In genomic region chr1:184745929-184746583, GRCh38 we compare ENCODE assay signal across 10 cellular contexts. TPM values are rescaled to one million over a fixed set of nuclear protein-coding genes. Genes with fewer than 3 reads are reported as not detected.
DNase-seq lines count a peak whose midpoint lies in the region; ATAC-seq, FAIRE-seq and TF ChIP-seq lines count a peak whose summit lies in the region.
"Had no signal": no experiment of that assay in that cellular context is flagged by ENCODE, and none has a peak within 500 bp of the region (broad histone marks: within the 10 kb centered on the region; RNA-seq: fewer than 3 reads in every experiment).

No MANE protein-coding gene starts in this region.

- H3K36me3 Mint-ChIP-seq in activated T-cell treated with anti-CD3 and anti-CD28 coated beads, Interleukin-2, amount 50 U/mL, for 24 hours (ENCODE audit: low read depth), result peaks cover 54% of the 10 kb centered on the region

- no peaks in the 10 kb centered on the region for H3K27me3 Mint-ChIP-seq in activated T-cell treated with anti-CD3 and anti-CD28 coated beads, Interleukin-2, amount 50 U/mL, for 24 hours
- H3K27me3 Mint-ChIP-seq: dendritic cell treated with granulocyte-macrophage colony-stimulating factor and Interleukin-4, amounts not matched to agents 40 ng/mL and 50 ng/mL, for 4 days had no signal

- no peaks in the 10 kb centered on the region for H3K9me3 Mint-ChIP-seq in activated T-cell treated with anti-CD3 and anti-CD28 coated beads, Interleukin-2, amount 50 U/mL, for 24 hours
- H3K9me3 Mint-ChIP-seq: dendritic cell treated with granulocyte-macrophage colony-stimulating factor and Interleukin-4, amounts not matched to agents 40 ng/mL and 50 ng/mL, for 4 days had no signal

- TF ChIP-seq RAD21 in K562 (CRISPR knock-in tag; conservative IDR thresholded peaks at IDR 0.05 in 1 of 2, IDR thresholded peaks at IDR 0.05 in 1 of 2), result no peak

- in situ Hi-C loops in K562 (cut with MboI), result no loop called here

- H3K9me1 ChIP-seq in K562 (ENCODE audit: control insufficient read depth, insufficient read depth, low read length), result no peaks in the 10 kb centered on the region

- 35% methylated on average over 4 of the region's 4 CpGs for WGBS in K562 (ENCODE audit: insufficient coverage, low coverage, missing lambda C conversion rate)

- peaks cover 0 to 19% of the 10 kb centered on the region in 2 experiments; a peak in 3 of 5 replicates for H3K4me1 ChIP-seq in K562 (replicated peaks in 1 of 2; ENCODE audit: control insufficient read depth in 2 of 2, insufficient read depth in 2 of 2, low read length in 2 of 2)
- H3K4me1 ChIP-seq: prostate gland had no signal

- BruUV-seq in K562 (replicated peaks; lab: Mats Ljungman, UMichigan), result no TSS peak

- H3K4me3 ChIP-seq in LNCaP clone FGC (ENCODE audit: low read depth, low read length) (no peak overlapping the region), K562 (no peak overlapping the region)
- H3K4me3 ChIP-seq: prostate gland had no signal

- H3K9me3 ChIP-seq in K562 (replicated peaks; ENCODE audit: control insufficient read depth, insufficient read depth, low read depth, low read length), result no peaks in the 10 kb centered on the region
- H3K9me3 ChIP-seq: prostate gland had no signal

- H3K79me2 ChIP-seq in K562 (ENCODE audit: control insufficient read depth, insufficient read depth, low read length), result peaks cover 49% of the 10 kb centered on the region

- no peak overlapping the region for H3K4me2 ChIP-seq in K562 (ENCODE audit: insufficient read depth, low read length)

- peaks cover 36% of the 10 kb centered on the region for H3K36me3 ChIP-seq in K562 (ENCODE audit: control insufficient read depth, insufficient read depth, low read length)
- H3K36me3 ChIP-seq: prostate gland had no signal

- peak; percentile 42 for FAIRE-seq in K562 (lab: Jason Lieb, UNC)

- peak overlapping the region; percentile 58 for H3K27ac Mint-ChIP-seq in activated T-cell treated with anti-CD3 and anti-CD28 coated beads, Interleukin-2, amount 50 U/mL, for 24 hours

- peaks cover 71% of the 10 kb centered on the region for H3K4me1 Mint-ChIP-seq in activated T-cell treated with anti-CD3 and anti-CD28 coated beads, Interleukin-2, amount 50 U/mL, for 24 hours (ENCODE audit: low read depth)

- no peak overlapping the region for H2AFZ ChIP-seq in K562 (ENCODE audit: low read depth, low read length)

- no peak for TF ChIP-seq CTCF in LNCaP clone FGC (IDR thresholded peaks at IDR 0.05; ENCODE audit: control insufficient read depth, extremely low read depth, insufficient read depth)
- TF ChIP-seq CTCF in K562 (IDR thresholded peaks at IDR 0.05 in 2 of 3, conservative IDR thresholded peaks at IDR 0.05 in 1 of 3; ENCODE audit: insufficient read depth in 2 of 3, low read depth in 1 of 3, low read length in 3 of 3), result no peak

- intact Hi-C loops in K562 (cut with micrococcal nuclease), result no loop called here

- H3K27me3 ChIP-seq in K562 (ENCODE audit: control insufficient read depth in 2 of 2, insufficient read depth in 2 of 2, low read length in 2 of 2), result no peaks in the 10 kb centered on the region

- CTCF ChIA-PET in K562 (lab: Yijun Ruan, JAX; ENCODE audit: low intra/inter-chr PET ratio), result no interaction called here

- POLR2A ChIA-PET in K562 (lab: Yijun Ruan, JAX), result interaction anchor here (2.1 kb wide), 1 partner anchor 8 kb away, joined by 12 read pairs; the partner anchor contains the start of gene EDEM3

- ATAC-seq in K562, result peak; percentile 43
- peak; percentile 45 for ATAC-seq in stimulated activated naive CD8-positive, alpha-beta T cell treated with anti-CD3 and anti-CD28 coated beads, Interleukin-15, Interleukin-2, amounts not matched to agents 100 U/mL and 50 U/mL, for 24 hours

- H3K9ac ChIP-seq in K562 (ENCODE audit: insufficient read depth in 1 of 2, low read depth in 2 of 2, low read length in 2 of 2), result peak overlapping the region in 1 of 2 experiments; percentile 23; a peak in 1 of 4 replicates

- TF ChIP-seq EP300 in K562 (IDR thresholded peaks at IDR 0.05; ENCODE audit: low read length), result peak; percentile 66

- TF ChIP-seq POLR2A in K562 (conservative IDR thresholded peaks at IDR 0.05), result no peak

- DNase-seq in activated T-cell treated with anti-CD3 and anti-CD28 coated beads, Interleukin-2, amount 50 U/mL, for 24 hours, result no peak
- no peak for DNase-seq in activated T-cell treated with anti-CD3 and anti-CD28 coated beads, Interleukin-2, amount 50 U/mL, for 48 hours
- peak; percentile 57 for DNase-seq in LNCaP clone FGC (ENCODE audit: low read depth)
- peak in 1 of 4 experiments; percentile 28 for DNase-seq in K562 (ENCODE audit: extremely low read depth in 1 of 4, low spot score in 3 of 4)
- no peak for DNase-seq in stimulated activated naive CD8-positive, alpha-beta T cell treated with anti-CD3 and anti-CD28 coated beads, Interleukin-15, Interleukin-2, amounts not matched to agents 100 U/mL and 50 U/mL, for 24 hours
- DNase-seq in cerebellar nuclear complex (lab: John Stamatoyannopoulos, UW), result no peak
- DNase-seq in AG08396 (ENCODE audit: low spot score), result no peak
- no peak for DNase-seq in NCI-H2196 treated with DMSO at 0.1 percent for 48 hours (lab: John Stamatoyannopoulos, UW; ENCODE audit: unreplicated experiment)

- peak overlapping the region; percentile 17; the same call in 2 of the 3 replicates for H3K27ac ChIP-seq in K562 (ENCODE audit: extremely low read depth, low read depth, low read length)
- H3K27ac ChIP-seq: prostate gland had no signal

- no peak overlapping the region for H3K4me3 Mint-ChIP-seq in activated T-cell treated with anti-CD3 and anti-CD28 coated beads, Interleukin-2, amount 50 U/mL, for 24 hours
- H3K4me3 Mint-ChIP-seq: dendritic cell treated with granulocyte-macrophage colony-stimulating factor and Interleukin-4, amounts not matched to agents 40 ng/mL and 50 ng/mL, for 4 days had no signal

- no peaks in the 10 kb centered on the region for H4K20me1 ChIP-seq in K562 (replicated peaks; ENCODE audit: control insufficient read depth, insufficient read depth, low read length)

TF ChIP-seq in K562, 482 proteins besides CTCF, POLR2A, EP300 and RAD21 (continues in another document):
- peak; percentile 32; the same call in 1 of the 2 replicates for TF ChIP-seq NCOR1 (IDR thresholded peaks at IDR 0.05)
- 0 out of 2 replicates have a peak, but pooled peaks have one; percentile 24 for TF ChIP-seq MAFG (tag; conservative IDR thresholded peaks at IDR 0.05)
- TF ChIP-seq OTX1 (CRISPR knock-in tag; IDR thresholded peaks at IDR 0.05), result no peak
- TF ChIP-seq SMARCB1 (IDR thresholded peaks at IDR 0.05; ENCODE audit: insufficient read length, low read depth), result peak; percentile 56
- no peak for TF ChIP-seq STAT6 (CRISPR knock-in tag; IDR thresholded peaks at IDR 0.05)
- no peak for TF ChIP-seq NEUROD1 (IDR thresholded peaks at IDR 0.05; ENCODE audit: borderline replicate concordance, low read depth, low read length, partially characterized antibody)
- no peak for TF ChIP-seq CEBPG (CRISPR knock-in tag; IDR thresholded peaks at IDR 0.05)
- no peak for TF ChIP-seq CEBPG (tag; conservative IDR thresholded peaks at IDR 0.05 in 1 of 2, IDR thresholded peaks at IDR 0.05 in 1 of 2)
- TF ChIP-seq SAFB2 (IDR thresholded peaks at IDR 0.05; ENCODE audit: borderline replicate concordance, low read depth, low read length, severe bottlenecking), result no peak
- peak; percentile 60 for TF ChIP-seq DPF2 (IDR thresholded peaks at IDR 0.05)
- 0 out of 2 replicates have a peak, but pooled peaks have one; percentile 35 for TF ChIP-seq NCOA1 (IDR thresholded peaks at IDR 0.05; ENCODE audit: low read depth)

RNA-seq across cellular contexts. Expression of gene EDEM3, which starts 8.6 kb away (rescaled TPM):
- total RNA-seq in K562 (2011; cell fraction: chromatin; rRNA removed; ENCODE audit: low replicate concordance), result 30.0 and 65.7 TPM in 2 replicates
- 18.3 and 23.0 TPM in 2 replicates for total RNA-seq in K562 (2011; cell fraction: nucleolus; rRNA removed)
- 49.9 and 51.0 TPM in 2 replicates for total RNA-seq in K562 (2011; cell fraction: nucleoplasm; rRNA removed)
- total RNA-seq in K562 (2014; rRNA removed) (27.9 and 30.9 TPM in 2 replicates), K562 (2014; rRNA removed; fragmentation: Illumina TruSeq; extraction: Trizol) (46.6 and 47.9 TPM in 2 replicates), K562 (2015; rRNA removed; fragmentation: Illumina TruSeq; extraction: Trizol) (40.9 and 45.9 TPM in 2 replicates), K562 (2021) (30.7 and 40.3 TPM in 2 replicates)
- polyA plus RNA-seq in K562 (2011; rRNA removed) (27.3 and 28.0 TPM in 2 replicates), K562 (2014; fragmentation: Illumina TruSeq; extraction: Trizol) (22.3 and 31.6 TPM in 2 replicates), K562 (2014; fragmentation: Nextera tagmentation; extraction: Ambion mirVana) (10 to 100 TPM; 15.8 to 18.5 TPM), K562 (2014; rRNA removed) (16.6 and 19.5 TPM in 2 replicates)
- 3.5 and 9.9 TPM in 2 replicates for polyA plus RNA-seq in K562 (2011; cell fraction: cytosol; rRNA removed)
- 24.2 and 34.5 TPM in 2 replicates for polyA plus RNA-seq in K562 (2011; cell fraction: nucleus; rRNA removed)
- polyA plus RNA-seq in K562 (2012), result 20.5 and 21.3 TPM in 2 replicates
- 137 and 138 TPM in 2 replicates for polyA minus RNA-seq in K562 (2011; rRNA and poly(A)+ RNA removed)
- 33.3 and 55.8 TPM in 2 replicates for polyA minus RNA-seq in K562 (2011; cell fraction: cytosol; rRNA and poly(A)+ RNA removed)
- polyA minus RNA-seq in K562 (2011; cell fraction: nucleus; rRNA and poly(A)+ RNA removed), result 17.2 and 36.8 TPM in 2 replicates
